Comparison of ENCODE assay signal across 8 cellular contexts in genomic region chr5:172901012-172901780, GRCh38. TPM values are rescaled to one million over a fixed set of nuclear protein-coding genes. Genes with fewer than 3 reads are reported as not detected.
A peak's percentile ranks its signal among the peaks of the same experiment; 100 is the strongest.
DNase-seq lines count a peak whose midpoint lies in the region; ATAC-seq and TF ChIP-seq lines count a peak whose summit lies in the region.

No MANE protein-coding gene starts in this region.

- peak in 1 of 2 experiments; percentile 54; a peak in 1 of 4 replicates for TF ChIP-seq EP300 in SK-N-SH (IDR thresholded peaks at IDR 0.05; ENCODE audit: borderline replicate concordance in 1 of 2, low read depth in 1 of 2, low read length in 1 of 2)

- TF ChIP-seq CTCF in AG04449 (IDR thresholded peaks at IDR 0.05; ENCODE audit: insufficient read depth, low read length, missing control alignments), result no peak
- TF ChIP-seq CTCF in SK-N-SH (IDR thresholded peaks at IDR 0.05), result no peak
- no peak for TF ChIP-seq CTCF in osteoblast (IDR thresholded peaks at IDR 0.05; ENCODE audit: extremely low read depth, low read depth, low read length)

- peak overlapping the region; percentile 41 for H3K9ac ChIP-seq in SK-N-SH

- H3K27me3 ChIP-seq in SK-N-SH (ENCODE audit: insufficient read depth), result no peaks in the 10 kb centered on the region
- H3K27me3 ChIP-seq in osteoblast (ENCODE audit: insufficient read depth, low read length), result no peaks in the 10 kb centered on the region

- DNase-seq in AG04449 (ENCODE audit: low read depth, low spot score) (peak; percentile 71), SK-N-SH (no peak), Right ventricle myocardium superior (peak; percentile 61), osteoblast (ENCODE audit: insufficient read length, low spot score, missing footprints) (no peak), RPMI8226 (no peak), NCI-H1105 (lab: John Stamatoyannopoulos, UW) (no peak), NCI-H146 treated with DMSO at 0.1 percent for 48 hours (lab: John Stamatoyannopoulos, UW; ENCODE audit: unreplicated experiment) (no peak)

- peaks cover 0 to 9% of the 10 kb centered on the region in 2 experiments for H3K36me3 ChIP-seq in SK-N-SH (replicated peaks in 1 of 2; ENCODE audit: control insufficient read depth in 1 of 2, insufficient read depth in 2 of 2, low read length in 1 of 2)
- peaks cover 22% of the 10 kb centered on the region for H3K36me3 ChIP-seq in osteoblast (ENCODE audit: insufficient read depth, low read length)

- WGBS in SK-N-SH (ENCODE audit: low lambda C conversion rate), result 71% methylated on average over 8 of the region's 10 CpGs

- intact Hi-C loops in Right ventricle myocardium superior (cut with DNase I), result loop anchor here (5.0 to 10.0 kb wide), 2 partner anchors 44 to 126 kb away; partner anchors contain the start of gene DUSP1

- H3K4me3 ChIP-seq in AG04449 (ENCODE audit: low read depth, low read length) (no peak overlapping the region), SK-N-SH (ENCODE audit: low read depth in 2 of 2, low read length in 1 of 2) (no peak overlapping the region), osteoblast (ENCODE audit: insufficient read depth, low read length) (no peak overlapping the region)

- H3K9me2 ChIP-seq in SK-N-SH, result no peaks in the 10 kb centered on the region

- H3K9me3 ChIP-seq in SK-N-SH, result no peaks in the 10 kb centered on the region
- H3K9me3 ChIP-seq in osteoblast (ENCODE audit: low read depth, low read length), result no peaks in the 10 kb centered on the region

- H3K79me2 ChIP-seq in SK-N-SH (ENCODE audit: insufficient read depth), result peaks cover 21% of the 10 kb centered on the region; the same call in 1 of the 2 replicates
- H3K79me2 ChIP-seq in osteoblast (ENCODE audit: insufficient read depth, low read length), result peaks cover 8% of the 10 kb centered on the region

- H4K20me1 ChIP-seq in SK-N-SH (ENCODE audit: insufficient read depth) (no peaks in the 10 kb centered on the region), osteoblast (ENCODE audit: insufficient read depth, low read length) (no peaks in the 10 kb centered on the region)

- ATAC-seq in Right ventricle myocardium superior (ENCODE audit: poor library complexity) (peak; percentile 7), GM18511 (IDR thresholded peaks at IDR 0.05; ENCODE audit: unreplicated experiment) (no peak)

- H2AFZ ChIP-seq in SK-N-SH (ENCODE audit: low read depth) (no peak overlapping the region), osteoblast (ENCODE audit: low read length) (no peak overlapping the region)

- H3K4me1 ChIP-seq in SK-N-SH (ENCODE audit: control insufficient read depth in 1 of 2, insufficient read depth in 2 of 2, low read depth in 1 of 2, low read length in 1 of 2) (peaks cover 30 to 69% of the 10 kb centered on the region in 2 experiments), osteoblast (ENCODE audit: insufficient read depth, low read length) (peaks cover 86% of the 10 kb centered on the region)

- POLR2A ChIA-PET in AG04449 (lab: Yijun Ruan, JAX), result interaction anchor here (1.1 to 6.4 kb wide), 2 partner anchors 128 to 134 kb away, joined by 6 to 117 read pairs; partner anchors contain the start of gene DUSP1
- POLR2A ChIA-PET in SK-N-SH (lab: Yijun Ruan, JAX), result no interaction called here

- CTCF ChIA-PET in AG04449 (lab: Yijun Ruan, JAX), result interaction anchor here (1.1 to 10.6 kb wide), 4 partner anchors 31 to 187 kb away, joined by 3 to 88 read pairs (median 41); no protein-coding TSS in a partner anchor
- CTCF ChIA-PET in SK-N-SH (lab: Yijun Ruan, JAX), result interaction anchor here (1.0 to 1.6 kb wide), 3 partner anchors 15 to 184 kb away, joined by 4 to 5 read pairs (median 4); no protein-coding TSS in a partner anchor

- no peak for TF ChIP-seq RAD21 in SK-N-SH (IDR thresholded peaks at IDR 0.05; ENCODE audit: low read length)

- H3K4me2 ChIP-seq in SK-N-SH (0 out of 2 replicates have a peak overlapping the region, but pooled peaks have one; percentile 22), osteoblast (ENCODE audit: insufficient read depth, low read length) (no peak overlapping the region)

- peak overlapping the region in 1 of 2 experiments; percentile 100; a peak in 2 of 4 replicates for H3K27ac ChIP-seq in SK-N-SH (ENCODE audit: low read depth in 2 of 2, low read length in 1 of 2)
- peak overlapping the region; percentile 99 for H3K27ac ChIP-seq in osteoblast (ENCODE audit: low read depth, low read length)

- H3F3A ChIP-seq in SK-N-SH (replicated peaks; ENCODE audit: insufficient read depth), result peaks cover 48% of the 10 kb centered on the region

TF ChIP-seq in SK-N-SH, 30 proteins besides CTCF, POLR2A, EP300 and RAD21:
- TF ChIP-seq MEF2A (IDR thresholded peaks at IDR 0.05; ENCODE audit: borderline replicate concordance, low read depth) (peak; percentile 60; the same call in 1 of the 2 replicates), TAF1 (IDR thresholded peaks at IDR 0.05; ENCODE audit: borderline replicate concordance, low read depth, low read length) (no peak), NFIC (IDR thresholded peaks at IDR 0.05; ENCODE audit: borderline replicate concordance) (peak; percentile 41; the same call in 1 of the 2 replicates), TCF12 (IDR thresholded peaks at IDR 0.05) (peak; percentile 44; the same call in 1 of the 2 replicates), JUND (IDR thresholded peaks at IDR 0.05) (peak; percentile 24; the same call in 1 of the 2 replicates), RFX5 (IDR thresholded peaks at IDR 0.05; ENCODE audit: low read length) (no peak), TEAD4 (IDR thresholded peaks at IDR 0.05; ENCODE audit: borderline replicate concordance, insufficient read depth) (0 out of 2 replicates have a peak, but pooled peaks have one; percentile 20)
- TF ChIP-seq, protein P1, sequence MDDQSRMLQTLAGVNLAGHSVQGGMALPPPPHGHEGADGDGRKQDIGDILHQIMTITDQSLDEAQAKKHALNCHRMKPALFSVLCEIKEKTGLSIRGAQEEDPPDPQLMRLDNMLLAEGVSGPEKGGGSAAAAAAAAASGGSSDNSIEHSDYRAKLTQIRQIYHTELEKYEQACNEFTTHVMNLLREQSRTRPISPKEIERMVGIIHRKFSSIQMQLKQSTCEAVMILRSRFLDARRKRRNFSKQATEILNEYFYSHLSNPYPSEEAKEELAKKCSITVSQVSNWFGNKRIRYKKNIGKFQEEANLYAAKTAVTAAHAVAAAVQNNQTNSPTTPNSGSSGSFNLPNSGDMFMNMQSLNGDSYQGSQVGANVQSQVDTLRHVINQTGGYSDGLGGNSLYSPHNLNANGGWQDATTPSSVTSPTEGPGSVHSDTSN (IDR thresholded peaks at IDR 0.05), result peak; percentile 56

RNA-seq across cellular contexts. Expression of gene RPL26L1, which starts 58.0 kb away (rescaled TPM):
- 193 and 212 TPM in 2 replicates for polyA plus RNA-seq in SK-N-SH (2012; rRNA removed)
- polyA plus RNA-seq in SK-N-SH (2012; cell fraction: cytosol; rRNA removed), result 199 and 206 TPM in 2 replicates
- polyA plus RNA-seq in SK-N-SH (2012; cell fraction: nucleus; rRNA removed), result 86.4 and 89.6 TPM in 2 replicates
- total RNA-seq in Right ventricle myocardium superior (22.8 TPM), osteoblast (40.4 and 43.8 TPM in 2 replicates)

Comparison
In these comparisons a context has a peak if more than half of its experiments do, and no peak if none do; other contexts are left out.
1. DNase-seq: peak in AG04449 (single experiment) and Right ventricle myocardium superior (single experiment); none in SK-N-SH (single experiment), osteoblast (single experiment), RPMI8226 (single experiment), NCI-H1105 (single experiment) and NCI-H146 treated with DMSO at 0.1 percent for 48 hours (single experiment).